Comparison of ENCODE assay signal across 16 cellular contexts in genomic region chr16:11403920-11404319, GRCh38. TPM values are rescaled to one million over a fixed set of nuclear protein-coding genes. Genes with fewer than 3 reads are reported as not detected.
DNase-seq lines count a peak whose midpoint lies in the region; ATAC-seq, FAIRE-seq and TF ChIP-seq lines count a peak whose summit lies in the region.
"Had no signal": no experiment of that assay in that cellular context is flagged by ENCODE, and none has a peak within 500 bp of the region (broad histone marks: within the 10 kb centered on the region; RNA-seq: fewer than 3 reads in every experiment).

No MANE protein-coding gene starts in this region.

- no peak overlapping the region for H2BK120ac ChIP-seq in neuronal stem cell (ENCODE audit: low read depth, low read length)

- no peak overlapping the region for H4K91ac ChIP-seq in neuronal stem cell (ENCODE audit: low read depth, low read length, poor library complexity)

- H3K27me3 ChIP-seq in K562 (ENCODE audit: control insufficient read depth in 2 of 2, insufficient read depth in 2 of 2, low read length in 2 of 2) (peaks cover 9 to 55% of the 10 kb centered on the region in 2 experiments; a peak in 4 of 5 replicates), neuronal stem cell (ENCODE audit: control insufficient read depth in 3 of 3, insufficient read depth in 3 of 3, low read depth in 1 of 3, low read length in 3 of 3) (peaks cover 0 to 23% (median 0%) of the 10 kb centered on the region in 3 experiments), Karpas-422 (ENCODE audit: low read length) (no peaks in the 10 kb centered on the region)
- H3K27me3 ChIP-seq: BLaER1 treated with 17β-estradiol and CSF1 and Interleukin-3, amounts not matched to agents 10 nM and 100 nM had no signal

- intact Hi-C loops in natural killer cell (cut with micrococcal nuclease): loop anchor here (2.0 kb wide), 1 partner anchor 449 kb away; no protein-coding TSS in a partner anchor
- intact Hi-C loops in K562 (cut with micrococcal nuclease): loop anchor here (2.0 to 10.0 kb wide), 2 partner anchors 121 to 439 kb away; a partner anchor contains a TSS

- no TSS peak for BruUV-seq in K562 (replicated peaks; lab: Mats Ljungman, UMichigan)

- peak; percentile 31 for DNase-seq in natural killer cell treated with Interleukin-12 subunit alpha and Interleukin-12 subunit beta and Interleukin-15 and Interleukin-18, amount 100 ng/mL, for 72 hours (ENCODE audit: low spot score)
- DNase-seq in natural killer cell (no peak), K562 (ENCODE audit: extremely low read depth in 1 of 4, low spot score in 3 of 4) (no peak), neuronal stem cell (ENCODE audit: low spot score) (no peak), Karpas-422 (no peak)
- DNase-seq in activated naive CD4-positive, alpha-beta T cell (lab: John Stamatoyannopoulos, UW): no peak
- DNase-seq: Caco-2; CD4-positive, alpha-beta T cell; GDM1; HFFc6 had no signal

- H3K9me1 ChIP-seq in K562 (ENCODE audit: control insufficient read depth, insufficient read depth, low read length): no peaks in the 10 kb centered on the region

- no peak overlapping the region for H2BK15ac ChIP-seq in neuronal stem cell (ENCODE audit: low read length)

- H3K36me3 ChIP-seq in K562 (ENCODE audit: control insufficient read depth, insufficient read depth, low read length): no peaks in the 10 kb centered on the region
- H3K36me3 ChIP-seq in neuronal stem cell (replicated peaks in 1 of 2; ENCODE audit: control insufficient read depth in 2 of 2, insufficient read depth in 2 of 2, low read length in 2 of 2): no peaks in the 10 kb centered on the region
- no peaks in the 10 kb centered on the region for H3K36me3 ChIP-seq in Karpas-422 (ENCODE audit: insufficient read depth, low read length)
- H3K36me3 ChIP-seq: BLaER1 treated with 17β-estradiol and CSF1 and Interleukin-3, amounts not matched to agents 10 nM and 100 nM had no signal

- H3K9ac ChIP-seq in K562 (ENCODE audit: insufficient read depth in 1 of 2, low read depth in 2 of 2, low read length in 2 of 2) (no peak overlapping the region), neuronal stem cell (ENCODE audit: low read depth, low read length, poor library complexity) (no peak overlapping the region), Karpas-422 (ENCODE audit: low read length) (no peak overlapping the region)
- H3K9ac ChIP-seq: BLaER1 treated with 17β-estradiol and CSF1 and Interleukin-3, amounts not matched to agents 10 nM and 100 nM had no signal

- H3K9me3 Mint-ChIP-seq in natural killer cell treated with Interleukin-12 subunit alpha and Interleukin-12 subunit beta and Interleukin-15 and Interleukin-18, amount 100 ng/mL, for 72 hours: no peaks in the 10 kb centered on the region
- no peaks in the 10 kb centered on the region for H3K9me3 Mint-ChIP-seq in natural killer cell
- H3K9me3 Mint-ChIP-seq: CD4-positive, alpha-beta T cell; HFFc6 had no signal

- H2AK5ac ChIP-seq in neuronal stem cell (ENCODE audit: low read depth, low read length): peak overlapping the region; percentile 19

- H3K27me3 Mint-ChIP-seq in natural killer cell treated with Interleukin-12 subunit alpha and Interleukin-12 subunit beta and Interleukin-15 and Interleukin-18, amount 100 ng/mL, for 72 hours: no peaks in the 10 kb centered on the region
- no peaks in the 10 kb centered on the region for H3K27me3 Mint-ChIP-seq in natural killer cell (ENCODE audit: low read depth in 2 of 2)
- H3K27me3 Mint-ChIP-seq: B cell; CD4-positive, alpha-beta T cell had no signal

- H3K4me2 ChIP-seq in K562 (ENCODE audit: insufficient read depth, low read length) (no peak overlapping the region), neuronal stem cell (ENCODE audit: insufficient read depth, low read length, poor library complexity, severe bottlenecking) (no peak overlapping the region), Karpas-422 (ENCODE audit: low read depth, low read length, poor library complexity, severe bottlenecking) (no peak overlapping the region)
- H3K4me2 ChIP-seq: BLaER1 treated with 17β-estradiol and CSF1 and Interleukin-3, amounts not matched to agents 10 nM and 100 nM had no signal

- H4K8ac ChIP-seq in neuronal stem cell (ENCODE audit: low read depth, low read length): no peak overlapping the region

- 0 out of 2 replicates have a peak, but pooled peaks cover 3% of the 10 kb centered on the region for H4K20me1 ChIP-seq in K562 (replicated peaks; ENCODE audit: control insufficient read depth, insufficient read depth, low read length)
- H4K20me1 ChIP-seq in Karpas-422 (ENCODE audit: insufficient read depth, low read depth, low read length): no peaks in the 10 kb centered on the region

- no peak overlapping the region for H3K23ac ChIP-seq in neuronal stem cell (ENCODE audit: low read depth, low read length, poor library complexity)

- no peak overlapping the region for H3K27ac Mint-ChIP-seq in natural killer cell treated with Interleukin-12 subunit alpha and Interleukin-12 subunit beta and Interleukin-15 and Interleukin-18, amount 100 ng/mL, for 72 hours
- H3K27ac Mint-ChIP-seq in natural killer cell: no peak overlapping the region
- H3K27ac Mint-ChIP-seq: B cell; CD4-positive, alpha-beta T cell; HFFc6 had no signal

- H3K79me2 ChIP-seq in K562 (ENCODE audit: control insufficient read depth, insufficient read depth, low read length) (no peaks in the 10 kb centered on the region), Karpas-422 (ENCODE audit: low read length) (no peaks in the 10 kb centered on the region)

- peaks cover 0 to 9% of the 10 kb centered on the region in 2 donors for H3K4me1 Mint-ChIP-seq in natural killer cell treated with Interleukin-12 subunit alpha and Interleukin-12 subunit beta and Interleukin-15 and Interleukin-18, amount 100 ng/mL, for 72 hours (ENCODE audit: low read depth in 2 of 2)
- H3K4me1 Mint-ChIP-seq in natural killer cell: no peaks in the 10 kb centered on the region

- no peak overlapping the region for H2BK12ac ChIP-seq in neuronal stem cell (ENCODE audit: low read length)

- H3K27ac ChIP-seq in K562 (ENCODE audit: extremely low read depth, low read depth, low read length): no peak overlapping the region
- no peak overlapping the region for H3K27ac ChIP-seq in neuronal stem cell (replicated peaks; ENCODE audit: low read length)
- no peak overlapping the region for H3K27ac ChIP-seq in Karpas-422 (ENCODE audit: low read length)
- H3K27ac ChIP-seq: BLaER1 treated with 17β-estradiol and CSF1 and Interleukin-3, amounts not matched to agents 10 nM and 100 nM; HL-60 had no signal

- H3K4me3 Mint-ChIP-seq in natural killer cell treated with Interleukin-12 subunit alpha and Interleukin-12 subunit beta and Interleukin-15 and Interleukin-18, amount 100 ng/mL, for 72 hours: no peak overlapping the region
- no peak overlapping the region for H3K4me3 Mint-ChIP-seq in natural killer cell
- H3K4me3 Mint-ChIP-seq: B cell; CD4-positive, alpha-beta T cell; HFFc6 had no signal

- POLR2A ChIA-PET in K562 (lab: Yijun Ruan, JAX): no interaction called here

- no peak for TF ChIP-seq POLR2A in K562 (conservative IDR thresholded peaks at IDR 0.05)

- in situ Hi-C loops in K562 (cut with MboI): loop anchor here (10.0 kb wide), 1 partner anchor 251 kb away; no protein-coding TSS in a partner anchor

- FAIRE-seq in K562 (lab: Jason Lieb, UNC): no peak
- FAIRE-seq: D721Med, H54 had no signal

- ATAC-seq in natural killer cell treated with Interleukin-12 subunit alpha and Interleukin-12 subunit beta and Interleukin-15 and Interleukin-18, amount 100 ng/mL, for 72 hours: no peak
- no peak for ATAC-seq in natural killer cell
- no peak for ATAC-seq in K562
- ATAC-seq: HCT116 had no signal

- TF ChIP-seq EP300 in K562 (IDR thresholded peaks at IDR 0.05; ENCODE audit: low read length): no peak

- H3K9me3 ChIP-seq in K562 (replicated peaks; ENCODE audit: control insufficient read depth, insufficient read depth, low read depth, low read length) (no peaks in the 10 kb centered on the region), neuronal stem cell (replicated peaks in 1 of 2; ENCODE audit: control insufficient read depth in 2 of 2, insufficient read depth in 1 of 2, low read depth in 1 of 2, low read length in 2 of 2) (no peaks in the 10 kb centered on the region), Karpas-422 (ENCODE audit: low read length) (no peaks in the 10 kb centered on the region)
- H3K9me3 ChIP-seq: BLaER1 treated with 17β-estradiol and CSF1 and Interleukin-3, amounts not matched to agents 10 nM and 100 nM; Caco-2 had no signal

- peaks cover 0 to 23% of the 10 kb centered on the region in 2 experiments; a peak in 2 of 5 replicates for H3K4me1 ChIP-seq in K562 (replicated peaks in 1 of 2; ENCODE audit: control insufficient read depth in 2 of 2, insufficient read depth in 2 of 2, low read length in 2 of 2)
- peaks cover 2% of the 10 kb centered on the region in 2 donors for H3K4me1 ChIP-seq in neuronal stem cell (ENCODE audit: control insufficient read depth in 2 of 2, insufficient read depth in 1 of 2, low read depth in 1 of 2, low read length in 2 of 2)
- H3K4me1 ChIP-seq in Karpas-422 (ENCODE audit: low read length): no peaks in the 10 kb centered on the region
- H3K4me1 ChIP-seq: Caco-2 had no signal

- no peak overlapping the region for H2BK5ac ChIP-seq in neuronal stem cell (ENCODE audit: low read length)

- CTCF ChIA-PET in K562 (lab: Yijun Ruan, JAX; ENCODE audit: low intra/inter-chr PET ratio): interaction anchor here (0.7 kb wide), 1 partner anchor 164 kb away, joined by 3 read pairs; no protein-coding TSS in a partner anchor

- 2% methylated on average over 6 of the region's 6 CpGs for WGBS in K562 (ENCODE audit: insufficient coverage, low coverage, missing lambda C conversion rate)
- WGBS in neuronal stem cell (ENCODE audit: extremely low coverage in 2 of 2, insufficient read length in 2 of 2, insufficient replicate concordance in 1 of 2), 2 donors: no CpG with 5 or more reads among the region's 6 CpGs

- H3K36me3 Mint-ChIP-seq in natural killer cell treated with Interleukin-12 subunit alpha and Interleukin-12 subunit beta and Interleukin-15 and Interleukin-18, amount 100 ng/mL, for 72 hours: no peaks in the 10 kb centered on the region
- H3K36me3 Mint-ChIP-seq in natural killer cell: no peaks in the 10 kb centered on the region

- H3K4me3 ChIP-seq in K562 (no peak overlapping the region), neuronal stem cell (ENCODE audit: low read length in 2 of 2) (no peak overlapping the region), Karpas-422 (ENCODE audit: low read length) (no peak overlapping the region)
- H3K4me3 ChIP-seq: BLaER1 treated with 17β-estradiol and CSF1 and Interleukin-3, amounts not matched to agents 10 nM and 100 nM had no signal

- no peak for TF ChIP-seq RAD21 in K562 (CRISPR knock-in tag; conservative IDR thresholded peaks at IDR 0.05 in 1 of 2, IDR thresholded peaks at IDR 0.05 in 1 of 2)

- H3K4ac ChIP-seq in neuronal stem cell (ENCODE audit: low read length): no peak overlapping the region

- H2AFZ ChIP-seq in K562 (ENCODE audit: low read depth, low read length) (no peak overlapping the region), neuronal stem cell (ENCODE audit: low read length) (no peak overlapping the region), Karpas-422 (ENCODE audit: low read length) (no peak overlapping the region)

- H3K9me2 ChIP-seq in Karpas-422 (replicated peaks; ENCODE audit: insufficient read depth, low read length): no peaks in the 10 kb centered on the region

- H3K79me1 ChIP-seq in neuronal stem cell (ENCODE audit: low read depth, low read length): no peaks in the 10 kb centered on the region

- H3K14ac ChIP-seq in neuronal stem cell (ENCODE audit: low read length): no peak overlapping the region

- TF ChIP-seq CTCF in natural killer cell (IDR thresholded peaks at IDR 0.05) (no peak), K562 (IDR thresholded peaks at IDR 0.05 in 2 of 3, conservative IDR thresholded peaks at IDR 0.05 in 1 of 3; ENCODE audit: insufficient read depth in 2 of 3, low read depth in 1 of 3, low read length in 3 of 3) (no peak)

- H3K18ac ChIP-seq in neuronal stem cell (ENCODE audit: low read length): no peak overlapping the region

RNA-seq across cellular contexts. Expression of gene RMI2, which starts 58.7 kb away (rescaled TPM):
- 10 to 100 TPM; 11.6 to 15.2 TPM for total RNA-seq in natural killer cell treated with Interleukin-12 subunit alpha and Interleukin-12 subunit beta and Interleukin-15 and Interleukin-18, amount 100 ng/mL, for 72 hours
- total RNA-seq in natural killer cell: 1 to 10 TPM in 1 of 3 donors, under 1 TPM in 2; 0.83 to 1.1 (median 0.93) TPM
- 15.0 and 19.5 TPM in 2 replicates for total RNA-seq in K562 (2011; cell fraction: chromatin; rRNA removed; ENCODE audit: low replicate concordance)
- total RNA-seq in K562 (2011; cell fraction: nucleolus; rRNA removed): 8.7 and 9.6 TPM in 2 replicates
- total RNA-seq in K562 (2011; cell fraction: nucleoplasm; rRNA removed): 13.8 and 19.5 TPM in 2 replicates
- total RNA-seq in K562 (2014; rRNA removed): 23.2 and 35.2 TPM in 2 replicates
- 32.6 and 39.9 TPM in 2 replicates for total RNA-seq in K562 (2014; rRNA removed; fragmentation: Illumina TruSeq; extraction: Trizol)
- 16.1 and 16.4 TPM in 2 replicates for total RNA-seq in K562 (2015; rRNA removed; fragmentation: Illumina TruSeq; extraction: Trizol)
- 33.7 and 38.8 TPM in 2 replicates for total RNA-seq in K562 (2021)
- 27.4 and 35.0 TPM in 2 replicates for polyA plus RNA-seq in K562 (2011; rRNA removed)
- polyA plus RNA-seq in K562 (2011; cell fraction: cytosol; rRNA removed): 12.1 and 25.8 TPM in 2 replicates
- polyA plus RNA-seq in K562 (2011; cell fraction: nucleus; rRNA removed): 9.6 and 15.0 TPM in 2 replicates
- polyA plus RNA-seq in K562 (2012): 37.1 and 50.2 TPM in 2 replicates
- polyA plus RNA-seq in K562 (2014; fragmentation: Illumina TruSeq; extraction: Trizol): 43.4 and 48.8 TPM in 2 replicates
- polyA plus RNA-seq in K562 (2014; fragmentation: Nextera tagmentation; extraction: Ambion mirVana): 10 to 100 TPM in 1 of 2 experiments, 1 to 10 TPM in 1; 8.0 to 10.3 TPM
- polyA plus RNA-seq in K562 (2014; rRNA removed): 32.5 and 36.9 TPM in 2 replicates
- polyA minus RNA-seq in K562 (2011; rRNA and poly(A)+ RNA removed): 18.2 and 19.3 TPM in 2 replicates
- 7.6 and 8.6 TPM in 2 replicates for polyA minus RNA-seq in K562 (2011; cell fraction: cytosol; rRNA and poly(A)+ RNA removed)
- polyA minus RNA-seq in K562 (2011; cell fraction: nucleus; rRNA and poly(A)+ RNA removed): 3.9 and 8.6 TPM in 2 replicates
- 48.2 TPM for polyA plus RNA-seq in neuronal stem cell (2013, experiment 1 of 2)
- 49.5 TPM for polyA plus RNA-seq in neuronal stem cell (2013, experiment 2 of 2)
- 19.4 and 45.2 TPM in 2 replicates for total RNA-seq in Karpas-422 (2014; rRNA removed; shearing (Covaris generic); ENCODE audit: low replicate concordance)
